ENCODE assay signal across 17 cellular contexts in genomic region chr1:202580604-202581003, GRCh38.
DNase-seq lines count a peak whose midpoint lies in the region; ATAC-seq and TF ChIP-seq lines count a peak whose summit lies in the region.
"Had no signal": no experiment of that assay in that cellular context is flagged by ENCODE, and none has a peak within 500 bp of the region (broad histone marks: within the 10 kb centered on the region; RNA-seq: fewer than 3 reads in every experiment).

No MANE protein-coding gene starts in this region.

- H3K36me3 Mint-ChIP-seq in GM23338 (ENCODE audit: low read depth) (peaks cover 3% of the 10 kb centered on the region; the same call in 1 of the 3 replicates), nephron (ENCODE audit: low read depth) (peaks cover 20% of the 10 kb centered on the region)

- H3F3A ChIP-seq in GM23338 (replicated peaks; ENCODE audit: low read depth), result no peaks in the 10 kb centered on the region
- peaks cover 26% of the 10 kb centered on the region for H3F3A ChIP-seq in SK-N-SH (replicated peaks; ENCODE audit: insufficient read depth)

- WGBS in SK-N-SH (ENCODE audit: low lambda C conversion rate), result 37% methylated on average over 1 of the region's 1 CpG

- H3K4me1 Mint-ChIP-seq in GM23338, result peaks cover 38% of the 10 kb centered on the region
- peaks cover 74% of the 10 kb centered on the region for H3K4me1 Mint-ChIP-seq in nephron

- H3K9ac ChIP-seq in SK-N-SH, result no peak overlapping the region

- H3K4me1 ChIP-seq in A673 (ENCODE audit: insufficient read depth, low read length, poor library complexity, severe bottlenecking), result peaks cover 60% of the 10 kb centered on the region
- H3K4me1 ChIP-seq in GM23338 (ENCODE audit: insufficient read depth), result peaks cover 36% of the 10 kb centered on the region
- peaks cover 58 to 59% of the 10 kb centered on the region in 2 experiments for H3K4me1 ChIP-seq in SK-N-SH (ENCODE audit: control insufficient read depth in 1 of 2, insufficient read depth in 2 of 2, low read depth in 1 of 2, low read length in 1 of 2)
- H3K4me1 ChIP-seq: colonic mucosa had no signal

- peak overlapping the region; percentile 99 for H3K27ac ChIP-seq in A673 (ENCODE audit: low read depth, low read length, poor library complexity, severe bottlenecking)
- H3K27ac ChIP-seq in GM23338 (ENCODE audit: low read depth), result no peak overlapping the region
- H3K27ac ChIP-seq in SK-N-SH (ENCODE audit: low read depth in 2 of 2, low read length in 1 of 2), result peak overlapping the region; percentile 83 to 96
- H3K27ac ChIP-seq: VCaP had no signal

- no peaks in the 10 kb centered on the region for H3K79me2 ChIP-seq in GM23338 (replicated peaks; ENCODE audit: insufficient read depth)
- no peaks in the 10 kb centered on the region for H3K79me2 ChIP-seq in SK-N-SH (ENCODE audit: insufficient read depth)

- CTCF ChIA-PET in A673 (lab: Charles Lee), result no interaction called here
- CTCF ChIA-PET in SK-N-SH (lab: Yijun Ruan, JAX), result interaction anchor here (0.9 to 1.6 kb wide), 3 partner anchors 9 to 32 kb away, joined by 3 to 4 read pairs (median 3); no protein-coding TSS in a partner anchor

- no peaks in the 10 kb centered on the region for H3K27me3 Mint-ChIP-seq in GM23338 (ENCODE audit: insufficient read depth, low read depth, poor library complexity)
- peaks cover 5% of the 10 kb centered on the region for H3K27me3 Mint-ChIP-seq in nephron (ENCODE audit: low read depth)

- H3K4me3 ChIP-seq in A673 (ENCODE audit: low read depth, low read length, poor library complexity, severe bottlenecking) (no peak overlapping the region), GM23338 (no peak overlapping the region), SK-N-SH (ENCODE audit: low read depth in 2 of 2, low read length in 1 of 2) (no peak overlapping the region)
- H3K4me3 ChIP-seq: colonic mucosa had no signal

- TF ChIP-seq EP300 in SK-N-SH (IDR thresholded peaks at IDR 0.05; ENCODE audit: borderline replicate concordance in 1 of 2, low read depth in 1 of 2, low read length in 1 of 2), result no peak

- H3K4me3 Mint-ChIP-seq in GM23338 (no peak overlapping the region), nephron (peak overlapping the region; percentile 3 to 39 (median 21))

- POLR2A ChIA-PET in A673 (lab: Charles Lee; ENCODE audit: low non-redundant PET), result no interaction called here
- POLR2A ChIA-PET in SK-N-SH (lab: Yijun Ruan, JAX), result no interaction called here

- DNase-seq in A673 (ENCODE audit: low spot score), result peak; percentile 71
- no peak for DNase-seq in GM23338 (ENCODE audit: low spot score)
- no peak for DNase-seq in SK-N-SH
- DNase-seq in inferior parietal cortex (ENCODE audit: extremely low spot score), result no peak
- no peak for DNase-seq in NCI-H1417 treated with DMSO at 0.1 percent for 48 hours (lab: John Stamatoyannopoulos, UW)
- DNase-seq in NCI-H2081 treated with DMSO at 0.1 percent for 48 hours (lab: John Stamatoyannopoulos, UW), result no peak
- DNase-seq in activated CD4-positive, CD25-positive, alpha-beta regulatory T cell (lab: John Stamatoyannopoulos, UW), result no peak
- DNase-seq: anterior cingulate cortex; colonic mucosa; glutamatergic neuron; Karpas-422; NCI-H1436 treated with DMSO at 0.1 percent for 48 hours; NCI-H446 treated with DMSO at 0.1 percent for 48 hours; OCI-M1; stimulated activated naive CD8-positive, alpha-beta T cell treated with anti-CD3 and anti-CD28 coated beads, Interleukin-15, Interleukin-2, amounts not matched to agents 100 U/mL and 50 U/mL, for 24 hours had no signal

- H3K9me3 ChIP-seq in A673 (ENCODE audit: low read depth, low read length, poor library complexity, severe bottlenecking), result no peaks in the 10 kb centered on the region
- H3K9me3 ChIP-seq in SK-N-SH, result no peaks in the 10 kb centered on the region
- H3K9me3 ChIP-seq: colonic mucosa had no signal

- H3K9me3 Mint-ChIP-seq in GM23338 (no peaks in the 10 kb centered on the region), nephron (no peaks in the 10 kb centered on the region)

- no peak for TF ChIP-seq RAD21 in SK-N-SH (IDR thresholded peaks at IDR 0.05; ENCODE audit: low read length)

- H3K4me2 ChIP-seq in GM23338 (no peak overlapping the region), SK-N-SH (peak overlapping the region; percentile 67)

- H3K27ac Mint-ChIP-seq in GM23338, result peak overlapping the region; percentile 47; the same call in 1 of the 2 replicates
- H3K27ac Mint-ChIP-seq in nephron, result peak overlapping the region; percentile 97 to 98 (median 98)

- H3K27me3 ChIP-seq in A673 (replicated peaks; ENCODE audit: insufficient read depth, low read depth, low read length, poor library complexity), result no peaks in the 10 kb centered on the region
- H3K27me3 ChIP-seq in GM23338 (ENCODE audit: insufficient read depth), result no peaks in the 10 kb centered on the region
- H3K27me3 ChIP-seq in SK-N-SH (ENCODE audit: insufficient read depth), result no peaks in the 10 kb centered on the region
- H3K27me3 ChIP-seq: colonic mucosa had no signal

- no TSS peak for BruUV-seq in A673 (replicated peaks; lab: Mats Ljungman, UMichigan)

- H3K36me3 ChIP-seq in A673 (ENCODE audit: insufficient read depth, low read length, poor library complexity, severe bottlenecking) (no peaks in the 10 kb centered on the region), GM23338 (ENCODE audit: insufficient read depth) (no peaks in the 10 kb centered on the region), SK-N-SH (replicated peaks in 1 of 2; ENCODE audit: control insufficient read depth in 1 of 2, insufficient read depth in 2 of 2, low read length in 1 of 2) (peaks cover 0 to 14% of the 10 kb centered on the region in 2 experiments)

- no peak for ATAC-seq in GM23338
- ATAC-seq: stimulated activated naive CD8-positive, alpha-beta T cell treated with anti-CD3 and anti-CD28 coated beads, Interleukin-15, Interleukin-2, amounts not matched to agents 100 U/mL and 50 U/mL, for 24 hours had no signal

- H4K20me1 ChIP-seq in GM23338 (replicated peaks; ENCODE audit: insufficient read depth) (no peaks in the 10 kb centered on the region), SK-N-SH (ENCODE audit: insufficient read depth) (no peaks in the 10 kb centered on the region)

- H3K9me2 ChIP-seq in GM23338 (ENCODE audit: insufficient read depth), result no peaks in the 10 kb centered on the region
- H3K9me2 ChIP-seq in SK-N-SH, result no peaks in the 10 kb centered on the region

- H2AFZ ChIP-seq in GM23338, result no peak overlapping the region
- no peak overlapping the region for H2AFZ ChIP-seq in SK-N-SH (ENCODE audit: low read depth)

- intact Hi-C loops in A673 (cut with micrococcal nuclease; ENCODE audit: unreplicated experiment), result no loop called here

- TF ChIP-seq CTCF in A673 (conservative IDR thresholded peaks at IDR 0.05; ENCODE audit: low read depth, low read length) (no peak), GM23338 (conservative IDR thresholded peaks at IDR 0.05; ENCODE audit: low read depth in 2 of 2) (no peak), SK-N-SH (IDR thresholded peaks at IDR 0.05) (no peak), nephron (IDR thresholded peaks at IDR 0.05; ENCODE audit: unreplicated experiment in 3 of 3) (no peak)

TF ChIP-seq in GM23338, 12 proteins besides CTCF, POLR2A, EP300 and RAD21 (continues in another document):
- TF ChIP-seq, protein P1, sequence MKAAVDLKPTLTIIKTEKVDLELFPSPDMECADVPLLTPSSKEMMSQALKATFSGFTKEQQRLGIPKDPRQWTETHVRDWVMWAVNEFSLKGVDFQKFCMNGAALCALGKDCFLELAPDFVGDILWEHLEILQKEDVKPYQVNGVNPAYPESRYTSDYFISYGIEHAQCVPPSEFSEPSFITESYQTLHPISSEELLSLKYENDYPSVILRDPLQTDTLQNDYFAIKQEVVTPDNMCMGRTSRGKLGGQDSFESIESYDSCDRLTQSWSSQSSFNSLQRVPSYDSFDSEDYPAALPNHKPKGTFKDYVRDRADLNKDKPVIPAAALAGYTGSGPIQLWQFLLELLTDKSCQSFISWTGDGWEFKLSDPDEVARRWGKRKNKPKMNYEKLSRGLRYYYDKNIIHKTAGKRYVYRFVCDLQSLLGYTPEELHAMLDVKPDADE (IDR thresholded peaks at IDR 0.05), result no peak
- TF ChIP-seq JUNB (IDR thresholded peaks at IDR 0.05; ENCODE audit: unreplicated experiment) (no peak), ZNF114 (CRISPR knock-in tag; IDR thresholded peaks at IDR 0.05) (no peak)

TF ChIP-seq in SK-N-SH, 30 proteins besides CTCF, POLR2A, EP300 and RAD21:
- TF ChIP-seq MEF2A (IDR thresholded peaks at IDR 0.05; ENCODE audit: borderline replicate concordance, low read depth) (no peak), NFIC (IDR thresholded peaks at IDR 0.05; ENCODE audit: borderline replicate concordance) (peak; percentile 25; the same call in 1 of the 2 replicates), TCF12 (IDR thresholded peaks at IDR 0.05) (peak; percentile 30; the same call in 1 of the 2 replicates)
